8 cellular contexts compared by ENCODE assay signal in the genomic region with DNA sequence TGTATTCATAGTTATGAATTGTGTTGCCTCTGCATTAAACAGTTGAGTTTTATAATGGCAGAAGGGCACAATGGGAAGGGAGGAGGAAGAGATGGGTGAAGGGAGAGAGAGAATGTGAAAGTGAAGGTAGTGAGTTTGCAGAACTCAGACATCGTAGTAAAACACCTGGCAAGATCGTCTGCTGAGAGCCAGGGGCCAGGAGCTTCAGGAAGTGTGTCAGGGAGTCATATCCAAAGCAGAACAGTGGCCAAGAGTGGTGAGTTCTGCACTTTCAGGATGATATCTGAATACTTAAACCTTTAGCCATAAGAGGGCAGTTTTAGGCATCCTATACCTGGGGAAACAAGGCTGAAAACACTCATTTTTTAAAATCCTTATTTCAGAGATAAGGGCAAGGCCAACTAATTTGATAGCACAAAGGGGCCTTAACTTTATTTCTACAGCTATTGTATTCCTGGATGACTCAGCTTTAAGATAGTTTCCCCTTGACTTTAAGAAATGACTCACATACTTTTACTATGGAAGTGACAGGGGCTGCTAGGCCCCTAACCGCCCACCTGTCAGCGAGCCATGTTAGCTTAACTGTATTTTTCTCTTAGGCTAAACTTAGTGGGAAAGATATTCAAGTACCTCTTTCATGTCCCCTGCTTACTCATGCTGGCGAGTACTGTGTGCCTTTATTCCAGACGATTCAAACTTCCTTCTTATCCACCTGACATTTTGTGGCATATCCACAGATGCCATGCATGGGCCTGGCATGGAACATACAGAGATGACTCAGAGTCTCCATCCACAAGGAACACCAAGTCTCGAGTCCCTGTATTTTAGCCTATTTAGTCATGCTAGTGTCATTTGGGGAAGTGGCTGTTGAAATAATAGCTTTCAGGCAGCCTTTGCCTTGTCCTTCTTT. TPM values are rescaled to one million over a fixed set of nuclear protein-coding genes. Genes with fewer than 3 reads are reported as not detected.
DNase-seq lines count a peak whose midpoint lies in the region; ATAC-seq lines count a peak whose summit lies in the region.

No MANE protein-coding gene starts in this region.

- peaks cover 31% of the 10 kb centered on the region for H3K4me1 Mint-ChIP-seq in activated T-helper 1 cell treated with anti-CD3 and anti-CD28 coated beads, Interleukin-12 subunit alpha, Interleukin-12 subunit beta, Interleukin-2, Interleukin-4 antibody, amounts not matched to agents 30 ng/mL and 10 ng/mL and 1 ng/mL, durations not matched to agents 14 hours and 24 hours and 36 hours (ENCODE audit: low read depth)

- peak overlapping the region; percentile 33; the same call in 1 of the 2 replicates for H3K4me3 ChIP-seq in GM08714 (ENCODE audit: low read length)

- H3K4me3 Mint-ChIP-seq in activated T-helper 1 cell treated with anti-CD3 and anti-CD28 coated beads, Interleukin-12 subunit alpha, Interleukin-12 subunit beta, Interleukin-2, Interleukin-4 antibody, amounts not matched to agents 30 ng/mL and 10 ng/mL and 1 ng/mL, durations not matched to agents 14 hours and 24 hours and 36 hours: peak overlapping the region; percentile 65

- H3K27me3 Mint-ChIP-seq in activated T-helper 1 cell treated with anti-CD3 and anti-CD28 coated beads, Interleukin-12 subunit alpha, Interleukin-12 subunit beta, Interleukin-2, Interleukin-4 antibody, amounts not matched to agents 30 ng/mL and 10 ng/mL and 1 ng/mL, durations not matched to agents 14 hours and 24 hours and 36 hours (ENCODE audit: insufficient read depth): no peaks in the 10 kb centered on the region

- peaks cover 8% of the 10 kb centered on the region for H3K36me3 Mint-ChIP-seq in activated T-helper 1 cell treated with anti-CD3 and anti-CD28 coated beads, Interleukin-12 subunit alpha, Interleukin-12 subunit beta, Interleukin-2, Interleukin-4 antibody, amounts not matched to agents 30 ng/mL and 10 ng/mL and 1 ng/mL, durations not matched to agents 14 hours and 24 hours and 36 hours (ENCODE audit: low read depth)

- H3K9me3 Mint-ChIP-seq in activated T-helper 1 cell treated with anti-CD3 and anti-CD28 coated beads, Interleukin-12 subunit alpha, Interleukin-12 subunit beta, Interleukin-2, Interleukin-4 antibody, amounts not matched to agents 30 ng/mL and 10 ng/mL and 1 ng/mL, durations not matched to agents 14 hours and 24 hours and 36 hours: no peaks in the 10 kb centered on the region

- in situ Hi-C loops in KBM-7 (cut with MboI; ENCODE audit: low pct_unique_long_range_greater_than_20kb, low sequenced_read_pairs): loop anchor here (10.0 kb wide), 1 partner anchor 263 kb away; no protein-coding TSS in a partner anchor

- peak overlapping the region; percentile 90 for H3K27ac Mint-ChIP-seq in activated T-helper 1 cell treated with anti-CD3 and anti-CD28 coated beads, Interleukin-12 subunit alpha, Interleukin-12 subunit beta, Interleukin-2, Interleukin-4 antibody, amounts not matched to agents 30 ng/mL and 10 ng/mL and 1 ng/mL, durations not matched to agents 14 hours and 24 hours and 36 hours

- DNase-seq in KBM-7 (peak; percentile 54), iPS-NIHi7 (ENCODE audit: extremely low spot score) (peak; percentile 26), NCI-H345 treated with DMSO at 0.1 percent for 48 hours (lab: John Stamatoyannopoulos, UW; ENCODE audit: unreplicated experiment) (no peak), NCI-H1105 treated with DMSO at 0.1 percent for 48 hours (lab: John Stamatoyannopoulos, UW) (no peak)
- DNase-seq in activated T-helper 1 cell treated with anti-CD3 and anti-CD28 coated beads, Interleukin-12 subunit alpha, Interleukin-12 subunit beta, Interleukin-2, Interleukin-4 antibody, amounts not matched to agents 30 ng/mL and 10 ng/mL and 1 ng/mL, durations not matched to agents 14 hours and 24 hours and 36 hours (ENCODE audit: low spot score): no peak
- DNase-seq in stimulated activated CD8-positive, alpha-beta memory T cell treated with anti-CD3 and anti-CD28 coated beads, Interleukin-12 subunit alpha, Interleukin-12 subunit beta, amount 100 ng/mL, for 24 hours (ENCODE audit: extremely low read depth): peak; percentile 32

- peak; percentile 85 for ATAC-seq in GM21723 (IDR thresholded peaks at IDR 0.05; ENCODE audit: unreplicated experiment)

- intact Hi-C loops in activated T-helper 1 cell treated with anti-CD3 and anti-CD28 coated beads, Interleukin-12 subunit alpha, Interleukin-12 subunit beta, Interleukin-2, Interleukin-4 antibody, amounts not matched to agents 30 ng/mL and 10 ng/mL and 1 ng/mL, durations not matched to agents 14 hours and 24 hours and 36 hours (cut with micrococcal nuclease): loop anchor here (1.0 to 5.0 kb wide), 5 partner anchors 13 to 79 kb away; a partner anchor contains a TSS

RNA-seq across cellular contexts. Expression of a gene that starts 53.9 kb away (rescaled TPM):
- not detected in 2 replicates for total RNA-seq in activated T-helper 1 cell treated with anti-CD3 and anti-CD28 coated beads, Interleukin-12 subunit alpha, Interleukin-12 subunit beta, Interleukin-2, Interleukin-4 antibody, amounts not matched to agents 30 ng/mL and 10 ng/mL and 1 ng/mL, durations not matched to agents 14 hours and 24 hours and 36 hours

Comparison
In these comparisons a context has a peak if more than half of its experiments do, and no peak if none do; other contexts are left out.
1. DNase-seq: peak in KBM-7 (single experiment), iPS-NIHi7 (single experiment) and stimulated activated CD8-positive, alpha-beta memory T cell treated with anti-CD3 and anti-CD28 coated beads, Interleukin-12 subunit alpha, Interleukin-12 subunit beta, amount 100 ng/mL, for 24 hours (single experiment); none in activated T-helper 1 cell treated with anti-CD3 and anti-CD28 coated beads, Interleukin-12 subunit alpha, Interleukin-12 subunit beta, Interleukin-2, Interleukin-4 antibody, amounts not matched to agents 30 ng/mL and 10 ng/mL and 1 ng/mL, durations not matched to agents 14 hours and 24 hours and 36 hours (single experiment), NCI-H345 treated with DMSO at 0.1 percent for 48 hours (single experiment) and NCI-H1105 treated with DMSO at 0.1 percent for 48 hours (single experiment).